ENCODE assay signal across 9 cellular contexts in genomic region chr5:158874814-158875213, GRCh38.
DNase-seq lines count a peak whose midpoint lies in the region; ATAC-seq, FAIRE-seq and TF ChIP-seq lines count a peak whose summit lies in the region.
"Had no signal": no experiment of that assay in that cellular context is flagged by ENCODE, and none has a peak within 500 bp of the region (broad histone marks: within the 10 kb centered on the region; RNA-seq: fewer than 3 reads in every experiment).

No MANE protein-coding gene starts in this region.

- peak overlapping the region; percentile 91 for H3K27ac Mint-ChIP-seq in CD8-positive, alpha-beta T cell
- peak overlapping the region; percentile 58 for H3K27ac Mint-ChIP-seq in activated naive CD8-positive, alpha-beta T cell
- H3K27ac Mint-ChIP-seq in natural killer cell, result peak overlapping the region; percentile 57 to 67

- H3K27ac ChIP-seq in CD8-positive, alpha-beta T cell (ENCODE audit: low read depth, low read length), result no peak overlapping the region
- H3K27ac ChIP-seq in HEK293 (ENCODE audit: extremely low read depth, low read depth, low read length), result no peak overlapping the region
- peak overlapping the region in 1 of 2 donors; percentile 56 for H3K27ac ChIP-seq in kidney (ENCODE audit: low read depth in 2 of 2, low read length in 2 of 2)

- intact Hi-C loops in CD8-positive, alpha-beta T cell (cut with DNase I, micrococcal nuclease), result no loop called here
- intact Hi-C loops in natural killer cell (cut with micrococcal nuclease), result no loop called here
- intact Hi-C loops in kidney (cut with DNase I), result no loop called here

- peaks cover 3% of the 10 kb centered on the region for H3K36me3 Mint-ChIP-seq in CD8-positive, alpha-beta T cell
- H3K36me3 Mint-ChIP-seq in activated naive CD8-positive, alpha-beta T cell, result peaks cover 2% of the 10 kb centered on the region
- no peaks in the 10 kb centered on the region for H3K36me3 Mint-ChIP-seq in natural killer cell

- H3K4me1 ChIP-seq in CD8-positive, alpha-beta T cell (ENCODE audit: insufficient read depth, low read length), result peaks cover 13% of the 10 kb centered on the region
- H3K4me1 ChIP-seq in HEK293 (ENCODE audit: control insufficient read depth, insufficient read depth, low read length) (no peaks in the 10 kb centered on the region; the same call in 1 of the 2 replicates), kidney (ENCODE audit: control insufficient read depth in 1 of 2, insufficient read depth in 1 of 2, low read depth in 1 of 2, low read length in 2 of 2) (peaks cover 0 to 6% of the 10 kb centered on the region in 2 donors)

- no peak for ATAC-seq in CD8-positive, alpha-beta T cell
- ATAC-seq in natural killer cell (no peak), GM19328 (IDR thresholded peaks at IDR 0.05; ENCODE audit: unreplicated experiment) (no peak), GM19463 (IDR thresholded peaks at IDR 0.05; ENCODE audit: unreplicated experiment) (no peak)

- DNase-seq in CD8-positive, alpha-beta T cell, result no peak
- no peak for DNase-seq in natural killer cell
- DNase-seq in kidney, result no peak
- DNase-seq in RCC 7860 (ENCODE audit: low spot score), result no peak
- DNase-seq: activated CD8-positive, alpha-beta memory T cell treated with anti-CD3 and anti-CD28 coated beads, Interleukin-2, amount 50 U/mL, for 4 hours had no signal

- peak overlapping the region; percentile 84 for H3K4me3 Mint-ChIP-seq in CD8-positive, alpha-beta T cell
- peak overlapping the region; percentile 56 for H3K4me3 Mint-ChIP-seq in activated naive CD8-positive, alpha-beta T cell
- peak overlapping the region; percentile 69 for H3K4me3 Mint-ChIP-seq in natural killer cell

- peaks cover 20% of the 10 kb centered on the region for H3K4me1 Mint-ChIP-seq in CD8-positive, alpha-beta T cell (ENCODE audit: low read depth)
- peaks cover 21% of the 10 kb centered on the region for H3K4me1 Mint-ChIP-seq in activated naive CD8-positive, alpha-beta T cell (ENCODE audit: low read depth)
- H3K4me1 Mint-ChIP-seq in natural killer cell, result peaks cover 6 to 9% of the 10 kb centered on the region in 2 donors

- H3K9me3 Mint-ChIP-seq in CD8-positive, alpha-beta T cell, result no peaks in the 10 kb centered on the region
- H3K9me3 Mint-ChIP-seq in activated naive CD8-positive, alpha-beta T cell (ENCODE audit: low read depth), result no peaks in the 10 kb centered on the region
- H3K9me3 Mint-ChIP-seq in natural killer cell, result no peaks in the 10 kb centered on the region

- no peak for TF ChIP-seq CTCF in CD8-positive, alpha-beta T cell (IDR thresholded peaks at IDR 0.05)
- no peak for TF ChIP-seq CTCF in HEK293 (tag by site-specific recombination; IDR thresholded peaks at IDR 0.05)
- TF ChIP-seq CTCF in natural killer cell (IDR thresholded peaks at IDR 0.05), result no peak
- TF ChIP-seq CTCF in kidney (IDR thresholded peaks at IDR 0.05; ENCODE audit: borderline replicate concordance, extremely low read depth, insufficient read depth), result no peak

- peak overlapping the region; percentile 42 for H3K4me3 ChIP-seq in CD8-positive, alpha-beta T cell (ENCODE audit: low read depth, low read length)
- H3K4me3 ChIP-seq in HEK293 (ENCODE audit: low read depth, low read length) (no peak overlapping the region), kidney (ENCODE audit: low read length in 2 of 2) (no peak overlapping the region)

- peaks cover 4% of the 10 kb centered on the region for H3K27me3 Mint-ChIP-seq in CD8-positive, alpha-beta T cell (ENCODE audit: low read depth)
- H3K27me3 Mint-ChIP-seq in activated naive CD8-positive, alpha-beta T cell, result peaks cover 2% of the 10 kb centered on the region
- peaks cover 4 to 25% of the 10 kb centered on the region in 2 donors for H3K27me3 Mint-ChIP-seq in natural killer cell (ENCODE audit: low read depth in 2 of 2)

- FAIRE-seq in kidney (lab: Jason Lieb, UNC) (no peak), RCC 7860 (lab: Jason Lieb, UNC) (no peak)

- H3K27me3 ChIP-seq in CD8-positive, alpha-beta T cell (ENCODE audit: insufficient read depth, low read length), result no peaks in the 10 kb centered on the region

- H3K36me3 ChIP-seq in CD8-positive, alpha-beta T cell (ENCODE audit: insufficient read depth, low read length), result no peaks in the 10 kb centered on the region
- H3K36me3 ChIP-seq in HEK293 (ENCODE audit: control insufficient read depth in 2 of 2, insufficient read depth in 1 of 2, low read length in 2 of 2) (no peaks in the 10 kb centered on the region), kidney (ENCODE audit: control insufficient read depth in 1 of 2, insufficient read depth in 2 of 2, low read length in 2 of 2) (no peaks in the 10 kb centered on the region)

- POLR2A ChIA-PET in CD8-positive, alpha-beta T cell (lab: Charles Lee), result interaction anchor here (0.9 to 1.2 kb wide), 3 partner anchors 9 to 28 kb away, joined by 3 read pairs; no protein-coding TSS in a partner anchor
- POLR2A ChIA-PET in HEK293 (lab: Yijun Ruan, JAX), result interaction anchor here (0.6 kb wide), 1 partner anchor 253 kb away, joined by 3 read pairs; no protein-coding TSS in a partner anchor

- CTCF ChIA-PET in CD8-positive, alpha-beta T cell (lab: Charles Lee), result interaction anchor here (0.7 kb wide), 1 partner anchor 237 kb away, joined by 4 read pairs; no protein-coding TSS in a partner anchor
- CTCF ChIA-PET in HEK293 (lab: Yijun Ruan, JAX), result interaction anchor here (0.7 to 1.0 kb wide), 3 partner anchors 63 to 217 kb away, joined by 3 to 4 read pairs (median 3); no protein-coding TSS in a partner anchor

- H3K9ac ChIP-seq in kidney (ENCODE audit: low read length in 2 of 2), result no peak overlapping the region

- H3K9me3 ChIP-seq in CD8-positive, alpha-beta T cell (ENCODE audit: low read length), result no peaks in the 10 kb centered on the region
- no peaks in the 10 kb centered on the region for H3K9me3 ChIP-seq in HEK293 (ENCODE audit: control insufficient read depth, insufficient read depth, low read depth, low read length)
- H3K9me3 ChIP-seq in kidney (ENCODE audit: control insufficient read depth in 1 of 2, low read length in 2 of 2), result no peaks in the 10 kb centered on the region

TF ChIP-seq in HEK293, 187 proteins besides CTCF, POLR2A, EP300 and RAD21 (continues in another document):
- no peak for TF ChIP-seq OVOL3 (tag by site-specific recombination; IDR thresholded peaks at IDR 0.05)
- TF ChIP-seq, protein P1, sequence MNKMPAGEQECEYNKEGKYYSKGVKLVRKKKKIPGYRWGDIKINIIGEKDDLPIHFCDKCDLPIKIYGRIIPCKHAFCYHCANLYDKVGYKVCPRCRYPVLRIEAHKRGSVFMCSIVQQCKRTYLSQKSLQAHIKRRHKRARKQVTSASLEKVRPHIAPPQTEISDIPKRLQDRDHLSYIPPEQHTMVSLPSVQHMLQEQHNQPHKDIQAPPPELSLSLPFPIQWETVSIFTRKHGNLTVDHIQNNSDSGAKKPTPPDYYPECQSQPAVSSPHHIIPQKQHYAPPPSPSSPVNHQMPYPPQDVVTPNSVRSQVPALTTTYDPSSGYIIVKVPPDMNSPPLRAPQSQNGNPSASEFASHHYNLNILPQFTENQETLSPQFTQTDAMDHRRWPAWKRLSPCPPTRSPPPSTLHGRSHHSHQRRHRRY (tag by site-specific recombination; IDR thresholded peaks at IDR 0.05), result no peak
- TF ChIP-seq, protein P2, sequence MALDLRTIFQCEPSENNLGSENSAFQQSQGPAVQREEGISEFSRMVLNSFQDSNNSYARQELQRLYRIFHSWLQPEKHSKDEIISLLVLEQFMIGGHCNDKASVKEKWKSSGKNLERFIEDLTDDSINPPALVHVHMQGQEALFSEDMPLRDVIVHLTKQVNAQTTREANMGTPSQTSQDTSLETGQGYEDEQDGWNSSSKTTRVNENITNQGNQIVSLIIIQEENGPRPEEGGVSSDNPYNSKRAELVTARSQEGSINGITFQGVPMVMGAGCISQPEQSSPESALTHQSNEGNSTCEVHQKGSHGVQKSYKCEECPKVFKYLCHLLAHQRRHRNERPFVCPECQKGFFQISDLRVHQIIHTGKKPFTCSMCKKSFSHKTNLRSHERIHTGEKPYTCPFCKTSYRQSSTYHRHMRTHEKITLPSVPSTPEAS (tag by site-specific recombination; IDR thresholded peaks at IDR 0.05), result peak; percentile 79
- TF ChIP-seq ZSCAN23 (tag by site-specific recombination; IDR thresholded peaks at IDR 0.05), result no peak
- TF ChIP-seq, protein P3, sequence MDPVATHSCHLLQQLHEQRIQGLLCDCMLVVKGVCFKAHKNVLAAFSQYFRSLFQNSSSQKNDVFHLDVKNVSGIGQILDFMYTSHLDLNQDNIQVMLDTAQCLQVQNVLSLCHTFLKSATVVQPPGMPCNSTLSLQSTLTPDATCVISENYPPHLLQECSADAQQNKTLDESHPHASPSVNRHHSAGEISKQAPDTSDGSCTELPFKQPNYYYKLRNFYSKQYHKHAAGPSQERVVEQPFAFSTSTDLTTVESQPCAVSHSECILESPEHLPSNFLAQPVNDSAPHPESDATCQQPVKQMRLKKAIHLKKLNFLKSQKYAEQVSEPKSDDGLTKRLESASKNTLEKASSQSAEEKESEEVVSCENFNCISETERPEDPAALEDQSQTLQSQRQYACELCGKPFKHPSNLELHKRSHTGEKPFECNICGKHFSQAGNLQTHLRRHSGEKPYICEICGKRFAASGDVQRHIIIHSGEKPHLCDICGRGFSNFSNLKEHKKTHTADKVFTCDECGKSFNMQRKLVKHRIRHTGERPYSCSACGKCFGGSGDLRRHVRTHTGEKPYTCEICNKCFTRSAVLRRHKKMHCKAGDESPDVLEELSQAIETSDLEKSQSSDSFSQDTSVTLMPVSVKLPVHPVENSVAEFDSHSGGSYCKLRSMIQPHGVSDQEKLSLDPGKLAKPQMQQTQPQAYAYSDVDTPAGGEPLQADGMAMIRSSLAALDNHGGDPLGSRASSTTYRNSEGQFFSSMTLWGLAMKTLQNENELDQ (tag by site-specific recombination; IDR thresholded peaks at IDR 0.05; ENCODE audit: low read depth), result no peak
- no peak for TF ChIP-seq ZFP69B (tag by site-specific recombination; IDR thresholded peaks at IDR 0.05)
